Comparison of ENCODE assay signal across 8 cellular contexts in the genomic region with DNA sequence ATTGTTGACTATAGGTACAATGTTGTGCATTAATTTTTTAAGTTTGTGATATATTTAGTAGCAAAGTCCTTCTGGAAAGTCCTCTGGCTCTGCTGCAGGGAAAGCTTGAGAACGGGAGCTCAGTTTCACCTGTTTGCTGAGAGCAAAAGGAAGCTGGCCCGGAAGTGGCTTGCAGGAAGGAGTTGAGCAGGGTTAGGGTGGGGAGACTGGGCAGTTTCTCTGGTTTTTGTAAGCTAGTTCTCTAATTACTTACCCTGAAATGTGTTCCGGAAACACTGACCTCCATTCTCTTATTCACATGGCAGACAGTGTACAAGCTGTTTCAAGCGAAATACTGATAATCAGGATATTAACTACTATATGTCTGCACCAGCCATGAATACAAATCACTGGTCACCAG. TPM values are rescaled to one million over a fixed set of nuclear protein-coding genes. Genes with fewer than 3 reads are reported as not detected.
DNase-seq lines count a peak whose midpoint lies in the region; ATAC-seq and TF ChIP-seq lines count a peak whose summit lies in the region.

No MANE protein-coding gene starts in this region.

- H3K9me2 ChIP-seq in MM.1S (replicated peaks; ENCODE audit: insufficient read depth, low read length), result no peaks in the 10 kb centered on the region

- ATAC-seq in GM21515 (IDR thresholded peaks at IDR 0.05; ENCODE audit: unreplicated experiment), result peak; percentile 81

- TF ChIP-seq POLR2A in thyroid gland (IDR thresholded peaks at IDR 0.05), result no peak

- H3K4me3 ChIP-seq in MM.1S (ENCODE audit: low read length), result peak overlapping the region; percentile 29
- no peak overlapping the region for H3K4me3 ChIP-seq in thyroid gland (replicated peaks in 1 of 3)

- H3K4me1 ChIP-seq in MM.1S (ENCODE audit: low read length), result peaks cover 17% of the 10 kb centered on the region
- H3K4me1 ChIP-seq in thyroid gland, result peaks cover 18 to 35% of the 10 kb centered on the region in 2 donors

- H3K9ac ChIP-seq in MM.1S (ENCODE audit: low read length), result peak overlapping the region; percentile 20; the same call in 1 of the 2 replicates

- H3K27me3 ChIP-seq in MM.1S (replicated peaks; ENCODE audit: insufficient read depth, low read length) (no peaks in the 10 kb centered on the region), thyroid gland (no peaks in the 10 kb centered on the region)

- H2AFZ ChIP-seq in MM.1S (ENCODE audit: low read length), result peak overlapping the region; percentile 52; the same call in 1 of the 2 replicates

- intact Hi-C loops in thyroid gland (cut with DNase I), result no loop called here

- H3K36me3 ChIP-seq in MM.1S (replicated peaks; ENCODE audit: insufficient read depth, low read length) (no peaks in the 10 kb centered on the region; the same call in 1 of the 2 replicates), thyroid gland (peaks cover 36 to 61% of the 10 kb centered on the region in 2 donors)

- DNase-seq in GF-D8 (lab: John Stamatoyannopoulos, UW) (peak; percentile 83), MM.1S (peak; percentile 71), thyroid gland (peak in 1 of 2 donors; percentile 2), NCI-H226 (no peak), GM10266 (ENCODE audit: extremely low spot score) (no peak), cerebellar cortex (ENCODE audit: low spot score) (no peak)
- peak; percentile 18 for DNase-seq in effector CD4-positive, alpha-beta T cell

- no peaks in the 10 kb centered on the region for H3K9me3 ChIP-seq in MM.1S (replicated peaks; ENCODE audit: insufficient read depth, low read length)
- no peaks in the 10 kb centered on the region for H3K9me3 ChIP-seq in thyroid gland

- H3K4me2 ChIP-seq in MM.1S (ENCODE audit: low read depth, low read length), result peak overlapping the region; percentile 76

- no peaks in the 10 kb centered on the region for H4K20me1 ChIP-seq in MM.1S (ENCODE audit: insufficient read depth, low read length)

- H3F3A ChIP-seq in MM.1S (ENCODE audit: insufficient read depth, low read length), result peaks cover 14% of the 10 kb centered on the region

- TF ChIP-seq CTCF in MM.1S (IDR thresholded peaks at IDR 0.05; ENCODE audit: low read length) (no peak), thyroid gland (IDR thresholded peaks at IDR 0.05) (no peak), GM10266 (IDR thresholded peaks at IDR 0.05; ENCODE audit: control insufficient read depth, insufficient read depth, low read depth, missing control alignments) (no peak)

- WGBS in thyroid gland, 2 donors, result 68 to 71% methylated on average over 4 of the region's 4 CpGs

- H3K27ac ChIP-seq in MM.1S (ENCODE audit: low read length) (peak overlapping the region; percentile 59), thyroid gland (peak overlapping the region; percentile 15 to 69 (median 60))

- no peaks in the 10 kb centered on the region for H3K79me2 ChIP-seq in MM.1S (ENCODE audit: low read length)

RNA-seq across cellular contexts. Expression of gene MAP3K8, which starts 22.3 kb away (rescaled TPM):
- 10 to 100 TPM in 3 of 4 donors, 1 to 10 TPM in 1; 9.7 to 37.9 (median 22.7) TPM for total RNA-seq in thyroid gland

Comparison
In these comparisons a context has a peak if more than half of its experiments do, and no peak if none do; other contexts are left out.
1. DNase-seq: peak in GF-D8 (single experiment), MM.1S (single experiment) and effector CD4-positive, alpha-beta T cell (single experiment); none in NCI-H226 (single experiment), GM10266 (single experiment) and cerebellar cortex (single experiment).